ENCODE assay signal across 17 cellular contexts in the genomic region with DNA sequence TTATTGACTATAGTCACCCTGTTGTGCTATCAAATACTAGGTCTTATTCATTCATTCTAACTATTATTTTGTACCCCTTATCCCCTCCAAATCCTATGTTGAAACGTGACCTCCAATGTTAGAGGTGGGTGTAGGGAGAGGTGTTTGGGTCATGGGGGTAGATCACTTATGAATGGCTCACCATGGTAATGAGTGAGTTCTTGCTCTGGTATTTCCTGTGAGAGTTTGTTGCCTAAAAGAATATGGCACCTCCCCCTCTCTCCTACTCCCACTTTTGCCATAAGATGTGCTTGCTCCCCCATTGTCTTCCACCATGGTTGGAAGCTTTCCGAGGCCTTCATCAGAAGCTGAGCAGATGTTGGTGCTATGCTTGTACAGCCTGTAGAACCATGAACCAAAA. TPM values are rescaled to one million over a fixed set of nuclear protein-coding genes. Genes with fewer than 3 reads are reported as not detected.
DNase-seq lines count a peak whose midpoint lies in the region; ATAC-seq and TF ChIP-seq lines count a peak whose summit lies in the region.
"Had no signal": no experiment of that assay in that cellular context is flagged by ENCODE, and none has a peak within 500 bp of the region (broad histone marks: within the 10 kb centered on the region; RNA-seq: fewer than 3 reads in every experiment).

No MANE protein-coding gene starts in this region.

- H4K8ac ChIP-seq in mesendoderm (ENCODE audit: low read depth, low read length) = no peak overlapping the region

- H3K4me2 ChIP-seq in mesendoderm (ENCODE audit: low read length) = no peak overlapping the region
- H3K4me2 ChIP-seq: GM23338 had no signal

- no peak overlapping the region for H3K23ac ChIP-seq in mesendoderm (ENCODE audit: low read length)

- H3K79me1 ChIP-seq in mesendoderm (ENCODE audit: low read length) = no peaks in the 10 kb centered on the region

- H3K4me1 ChIP-seq in NT2/D1 (ENCODE audit: insufficient read depth, insufficient read length) (no peaks in the 10 kb centered on the region), mesendoderm (ENCODE audit: control insufficient read depth, low read depth, low read length) (no peaks in the 10 kb centered on the region)
- H3K4me1 ChIP-seq: SJSA1 had no signal

- H2BK15ac ChIP-seq in mesendoderm (replicated peaks; ENCODE audit: low read depth) = no peak overlapping the region

- H3K27me3 ChIP-seq in NT2/D1 (ENCODE audit: insufficient read depth, insufficient read length) (no peaks in the 10 kb centered on the region), mesendoderm (ENCODE audit: insufficient read depth, low read length, poor library complexity) (no peaks in the 10 kb centered on the region)

- no peak overlapping the region for H2AK5ac ChIP-seq in mesendoderm (ENCODE audit: low read length)

- H3K4ac ChIP-seq in mesendoderm (ENCODE audit: low read depth, low read length) = no peak overlapping the region

- H2BK120ac ChIP-seq in mesendoderm (ENCODE audit: low read depth, low read length) = no peak overlapping the region

- no peak overlapping the region for H3K18ac ChIP-seq in mesendoderm (ENCODE audit: low read length)

- WGBS in mesendoderm (ENCODE audit: extremely low coverage, insufficient coverage, low lambda C conversion rate) = no CpG with 5 or more reads among the region's 2 CpGs

- in situ Hi-C loops in G401 (cut with HindIII; ENCODE audit: low sequenced_read_pairs) = no loop called here

- no peak overlapping the region for H3K4me3 ChIP-seq in NT2/D1 (ENCODE audit: insufficient read length, low read depth)
- H3K4me3 ChIP-seq in epithelial cell of esophagus (ENCODE audit: low read length) = no peak overlapping the region
- no peak overlapping the region for H3K4me3 ChIP-seq in mesendoderm (ENCODE audit: low read length)
- H3K4me3 ChIP-seq: GM23338, SJSA1 had no signal

- no peak overlapping the region for H4K5ac ChIP-seq in mesendoderm (ENCODE audit: low read length)

- H3K9ac ChIP-seq in NT2/D1 (ENCODE audit: insufficient read length, low read depth) (no peak overlapping the region), mesendoderm (ENCODE audit: low read length) (no peak overlapping the region)

- no peak overlapping the region for H2BK5ac ChIP-seq in mesendoderm (ENCODE audit: low read length)

- no peak overlapping the region for H3K27ac ChIP-seq in mesendoderm (ENCODE audit: low read depth, low read length)
- H3K27ac ChIP-seq: C4-2B, HL-60, SJSA1 had no signal

- ATAC-seq in GM21526 (IDR thresholded peaks at IDR 0.05; ENCODE audit: low FRiP score, unreplicated experiment) = no peak
- ATAC-seq: GM23338 had no signal

- H3K56ac ChIP-seq in mesendoderm (ENCODE audit: low read length) = no peak overlapping the region

- no peaks in the 10 kb centered on the region for H3K36me3 ChIP-seq in NT2/D1 (ENCODE audit: insufficient read depth, insufficient read length, low read length)
- no peaks in the 10 kb centered on the region for H3K36me3 ChIP-seq in mesendoderm (ENCODE audit: control insufficient read depth, insufficient read depth, low read length)
- H3K36me3 ChIP-seq: SJSA1 had no signal

- no peaks in the 10 kb centered on the region for H3K79me2 ChIP-seq in mesendoderm (ENCODE audit: control insufficient read depth, insufficient read depth, low read length)

- no peak for TF ChIP-seq CTCF in epithelial cell of esophagus (IDR thresholded peaks at IDR 0.05; ENCODE audit: insufficient read depth, low read depth, low read length, missing control alignments)

- peak; percentile 35 for DNase-seq in EH (ENCODE audit: low read depth)
- DNase-seq in NT2/D1 (ENCODE audit: low read depth, low spot score) = peak; percentile 36
- peak; percentile 32 for DNase-seq in epithelial cell of esophagus (ENCODE audit: low read depth)
- DNase-seq in mesendoderm = peak; percentile 57
- no peak for DNase-seq in G401 (ENCODE audit: low spot score)
- DNase-seq in effector CD8-positive, alpha-beta T cell (lab: John Stamatoyannopoulos, UW) = no peak
- DNase-seq: GDM1, HCEC 1CT, NCI-H1105 treated with DMSO at 0.1 percent for 48 hours, NCI-H1694 treated with DMSO at 0.1 percent for 48 hours, NCI-H510A treated with DMSO at 0.1 percent for 48 hours, NCI-H82 had no signal

- no peaks in the 10 kb centered on the region for H3K9me3 ChIP-seq in NT2/D1 (ENCODE audit: insufficient read depth, low read length)
- H3K9me3 ChIP-seq: SJSA1 had no signal

RNA-seq across cellular contexts. Expression of a gene that starts 59.3 kb away (rescaled TPM):
- polyA plus RNA-seq in mesendoderm (2013, experiment 1 of 2) = 134 TPM
- 139 TPM for polyA plus RNA-seq in mesendoderm (2013, experiment 2 of 2)
- 54.5 and 55.5 TPM in 2 replicates for total RNA-seq in G401 (2014; rRNA removed; shearing (Covaris generic))

Comparison
In these comparisons a context has a peak if more than half of its experiments do, and no peak if none do; other contexts are left out.
1. DNase-seq: peak in EH (single experiment), NT2/D1 (single experiment), epithelial cell of esophagus (single experiment) and mesendoderm (single experiment); none in G401 (single experiment) and effector CD8-positive, alpha-beta T cell (single experiment).